Comparison of ENCODE assay signal across 14 cellular contexts in genomic region chr7:79692015-79692414, GRCh38.
DNase-seq lines count a peak whose midpoint lies in the region; ATAC-seq and TF ChIP-seq lines count a peak whose summit lies in the region.
"Had no signal": no experiment of that assay in that cellular context is flagged by ENCODE, and none has a peak within 500 bp of the region (broad histone marks: within the 10 kb centered on the region; RNA-seq: fewer than 3 reads in every experiment).

No MANE protein-coding gene starts in this region.

- no peak for TF ChIP-seq POLR2A in HCT116 (IDR thresholded peaks at IDR 0.05; ENCODE audit: borderline replicate concordance, extremely low read depth, insufficient read depth, insufficient read length)
- TF ChIP-seq POLR2A in tibial nerve (IDR thresholded peaks at IDR 0.05), result no peak

- H3K27ac ChIP-seq in ACC112 (ENCODE audit: low read depth, low read length), result no peak overlapping the region
- H3K27ac ChIP-seq in HCT116 (ENCODE audit: low read depth, low read length), result no peak overlapping the region
- H3K27ac ChIP-seq in tibial nerve, result no peak overlapping the region
- H3K27ac ChIP-seq: coronary artery had no signal

- ATAC-seq in HCT116 (no peak; the same call in 1 of the 2 replicates), HG02884 (IDR thresholded peaks at IDR 0.05; ENCODE audit: unreplicated experiment) (no peak)

- no peak overlapping the region for H3K9ac ChIP-seq in HCT116 (ENCODE audit: low read length)

- H3K27me3 ChIP-seq in ACC112 (ENCODE audit: insufficient read depth, low read length) (no peaks in the 10 kb centered on the region), HCT116 (ENCODE audit: insufficient read depth, low read length) (no peaks in the 10 kb centered on the region), tibial nerve (no peaks in the 10 kb centered on the region)

- H3K36me3 Mint-ChIP-seq in activated CD4-positive, alpha-beta T cell treated with anti-CD3 and anti-CD28 coated beads, Interleukin-2, amount 10 ng/mL, durations not matched to agents 24 days and 14 days (ENCODE audit: low read depth), result no peaks in the 10 kb centered on the region
- H3K36me3 Mint-ChIP-seq in activated CD4-positive, alpha-beta T cell treated with anti-CD3 and anti-CD28 coated beads, Interleukin-2, amount 10 ng/mL, durations not matched to agents 7 days and 5 days (ENCODE audit: low read depth), result no peaks in the 10 kb centered on the region

- WGBS in tibial nerve, 2 donors, result 86 to 89% methylated on average over 3 of the region's 3 CpGs

- RAD21 ChIA-PET in HCT116 (lab: Charles Lee; ENCODE audit: low non-redundant PET in 1 of 2, low total read pairs in 2 of 2, uncharacterized antibody in 2 of 2, unreplicated experiment in 2 of 2), result no interaction called here

- H3K4me2 ChIP-seq in HCT116 (ENCODE audit: low read length), result no peak overlapping the region

- H3K4me3 Mint-ChIP-seq in activated CD4-positive, alpha-beta T cell treated with anti-CD3 and anti-CD28 coated beads, Interleukin-2, amount 10 ng/mL, durations not matched to agents 24 days and 14 days, result no peak overlapping the region
- no peak overlapping the region for H3K4me3 Mint-ChIP-seq in activated CD4-positive, alpha-beta T cell treated with anti-CD3 and anti-CD28 coated beads, Interleukin-2, amount 10 ng/mL, durations not matched to agents 7 days and 5 days
- H3K4me3 Mint-ChIP-seq: B cell had no signal

- H3K79me2 ChIP-seq in ACC112 (ENCODE audit: control insufficient read depth, insufficient read depth, low read length, unreplicated experiment) (no peaks in the 10 kb centered on the region), HCT116 (ENCODE audit: insufficient read depth, low read length) (no peaks in the 10 kb centered on the region)

- CTCF ChIA-PET in HCT116 (lab: Charles Lee), result no interaction called here
- CTCF ChIA-PET in activated CD4-positive, alpha-beta T cell treated with anti-CD3 and anti-CD28 coated beads, Interleukin-2, amount 10 ng/mL, durations not matched to agents 7 days and 5 days (lab: Charles Lee), result no interaction called here

- H3K36me3 ChIP-seq in ACC112 (ENCODE audit: insufficient read depth, low read length) (no peaks in the 10 kb centered on the region), HCT116 (ENCODE audit: control insufficient read depth in 1 of 2, insufficient read depth in 2 of 2, low read length in 2 of 2) (no peaks in the 10 kb centered on the region), tibial nerve (no peaks in the 10 kb centered on the region)

- no peaks in the 10 kb centered on the region for H3K27me3 Mint-ChIP-seq in activated CD4-positive, alpha-beta T cell treated with anti-CD3 and anti-CD28 coated beads, Interleukin-2, amount 10 ng/mL, durations not matched to agents 24 days and 14 days
- H3K27me3 Mint-ChIP-seq in activated CD4-positive, alpha-beta T cell treated with anti-CD3 and anti-CD28 coated beads, Interleukin-2, amount 10 ng/mL, durations not matched to agents 7 days and 5 days, result no peaks in the 10 kb centered on the region
- H3K27me3 Mint-ChIP-seq: B cell had no signal

- H3K9me3 Mint-ChIP-seq in activated CD4-positive, alpha-beta T cell treated with anti-CD3 and anti-CD28 coated beads, Interleukin-2, amount 10 ng/mL, durations not matched to agents 24 days and 14 days, result no peaks in the 10 kb centered on the region
- H3K9me3 Mint-ChIP-seq in activated CD4-positive, alpha-beta T cell treated with anti-CD3 and anti-CD28 coated beads, Interleukin-2, amount 10 ng/mL, durations not matched to agents 7 days and 5 days, result no peaks in the 10 kb centered on the region

- TF ChIP-seq CTCF in HCT116 (IDR thresholded peaks at IDR 0.05 in 2 of 3, conservative IDR thresholded peaks at IDR 0.05 in 1 of 3; ENCODE audit: borderline replicate concordance in 1 of 3, insufficient read depth in 1 of 3, low read depth in 2 of 3, low read length in 2 of 3), result no peak
- TF ChIP-seq CTCF in tibial nerve (IDR thresholded peaks at IDR 0.05), result no peak

- no peaks in the 10 kb centered on the region for H3K9me2 ChIP-seq in HCT116 (ENCODE audit: insufficient read depth)

- peaks cover 7% of the 10 kb centered on the region for H3K4me1 ChIP-seq in ACC112 (ENCODE audit: control insufficient read depth, insufficient read depth, low read length, unreplicated experiment)
- peaks cover 0 to 8% of the 10 kb centered on the region in 2 experiments; a peak in 1 of 4 replicates for H3K4me1 ChIP-seq in HCT116 (ENCODE audit: control insufficient read depth in 1 of 2, insufficient read depth in 2 of 2, low read length in 2 of 2)
- H3K4me1 ChIP-seq in tibial nerve, result no peaks in the 10 kb centered on the region

- no peaks in the 10 kb centered on the region for H3K9me3 ChIP-seq in HCT116 (ENCODE audit: control insufficient read depth in 1 of 2, insufficient read depth in 1 of 2, low read depth in 1 of 2, low read length in 2 of 2)
- H3K9me3 ChIP-seq in tibial nerve, result no peaks in the 10 kb centered on the region

- no peaks in the 10 kb centered on the region for H3K4me1 Mint-ChIP-seq in activated CD4-positive, alpha-beta T cell treated with anti-CD3 and anti-CD28 coated beads, Interleukin-2, amount 10 ng/mL, durations not matched to agents 24 days and 14 days
- H3K4me1 Mint-ChIP-seq in activated CD4-positive, alpha-beta T cell treated with anti-CD3 and anti-CD28 coated beads, Interleukin-2, amount 10 ng/mL, durations not matched to agents 7 days and 5 days, result no peaks in the 10 kb centered on the region
- H3K4me1 Mint-ChIP-seq: B cell had no signal

- POLR2A ChIA-PET in HCT116 (lab: Charles Lee), result no interaction called here
- POLR2A ChIA-PET in activated CD4-positive, alpha-beta T cell treated with anti-CD3 and anti-CD28 coated beads, Interleukin-2, amount 10 ng/mL, durations not matched to agents 7 days and 5 days (lab: Charles Lee), result no interaction called here

- intact Hi-C loops in HCT116 (cut with micrococcal nuclease), result no loop called here
- intact Hi-C loops in activated CD4-positive, alpha-beta T cell treated with anti-CD3 and anti-CD28 coated beads, Interleukin-2, amount 10 ng/mL, durations not matched to agents 24 days and 14 days (cut with micrococcal nuclease), result no loop called here

- H2AFZ ChIP-seq in ACC112 (ENCODE audit: low read length, unreplicated experiment), result peak overlapping the region; percentile 36
- no peak overlapping the region for H2AFZ ChIP-seq in HCT116 (ENCODE audit: low read depth, low read length, poor library complexity, severe bottlenecking)

- no peaks in the 10 kb centered on the region for H4K20me1 ChIP-seq in HCT116 (ENCODE audit: insufficient read depth)

- no peak for TF ChIP-seq RAD21 in HCT116 (IDR thresholded peaks at IDR 0.05; ENCODE audit: low read depth)

- no peak for DNase-seq in HCT116 (ENCODE audit: low read depth, low spot score)
- DNase-seq in amniotic stem cell (lab: John Stamatoyannopoulos, UW), result peak; percentile 54
- peak; percentile 59 for DNase-seq in glomerular visceral epithelial cell (ENCODE audit: extremely low spot score)
- no peak for DNase-seq in tibial nerve (ENCODE audit: low spot score in 2 of 2)
- no peak for DNase-seq in activated CD4-positive, alpha-beta T cell treated with anti-CD3 and anti-CD28 coated beads, Interleukin-2, amount 10 ng/mL, durations not matched to agents 24 days and 14 days
- no peak for DNase-seq in activated CD4-positive, alpha-beta T cell treated with anti-CD3 and anti-CD28 coated beads, Interleukin-2, amount 10 ng/mL, durations not matched to agents 7 days and 5 days
- DNase-seq: activated CD4-positive, alpha-beta T cell treated with anti-CD3 and anti-CD28 coated beads for 48 hours; NCI-H345; nucleus accumbens had no signal

- no peak overlapping the region for H3K27ac Mint-ChIP-seq in activated CD4-positive, alpha-beta T cell treated with anti-CD3 and anti-CD28 coated beads, Interleukin-2, amount 10 ng/mL, durations not matched to agents 24 days and 14 days
- no peak overlapping the region for H3K27ac Mint-ChIP-seq in activated CD4-positive, alpha-beta T cell treated with anti-CD3 and anti-CD28 coated beads, Interleukin-2, amount 10 ng/mL, durations not matched to agents 7 days and 5 days
- H3K27ac Mint-ChIP-seq: B cell had no signal

- no TSS peak for BruUV-seq in HCT116 (replicated peaks; lab: Mats Ljungman, UMichigan)

- TF ChIP-seq EP300 in tibial nerve (IDR thresholded peaks at IDR 0.05), result no peak

- H3K4me3 ChIP-seq in ACC112 (ENCODE audit: low read depth, low read length), result no peak overlapping the region
- H3K4me3 ChIP-seq in HCT116 (replicated peaks in 1 of 2; ENCODE audit: low read depth in 1 of 2, low read length in 2 of 2), result no peak overlapping the region
- H3K4me3 ChIP-seq in tibial nerve, result no peak overlapping the region
- H3K4me3 ChIP-seq: coronary artery, lung had no signal

TF ChIP-seq in HCT116, 20 proteins besides CTCF, POLR2A, EP300 and RAD21:
- no peak for TF ChIP-seq POLR2AphosphoS5 (IDR thresholded peaks at IDR 0.05; ENCODE audit: low read depth, low read length)
- TF ChIP-seq ELF1 (IDR thresholded peaks at IDR 0.05; ENCODE audit: borderline replicate concordance, low read depth), result no peak
- no peak for TF ChIP-seq REST (IDR thresholded peaks at IDR 0.05; ENCODE audit: low read depth)
- peak; percentile 28; the same call in 1 of the 2 replicates for TF ChIP-seq FOSL1 (IDR thresholded peaks at IDR 0.05; ENCODE audit: low read depth)
- TF ChIP-seq JUND (IDR thresholded peaks at IDR 0.05), result no peak

Comparison
In these comparisons a context has a peak if more than half of its experiments do, and no peak if none do; other contexts are left out.
1. DNase-seq: peak in amniotic stem cell (single experiment) and glomerular visceral epithelial cell (single experiment); none in HCT116 (single experiment), tibial nerve (0 of 2), activated CD4-positive, alpha-beta T cell treated with anti-CD3 and anti-CD28 coated beads, Interleukin-2, amount 10 ng/mL, durations not matched to agents 24 days and 14 days (single experiment) and activated CD4-positive, alpha-beta T cell treated with anti-CD3 and anti-CD28 coated beads, Interleukin-2, amount 10 ng/mL, durations not matched to agents 7 days and 5 days (single experiment).